ENCODE assay signal across 21 cellular contexts in the genomic region with DNA sequence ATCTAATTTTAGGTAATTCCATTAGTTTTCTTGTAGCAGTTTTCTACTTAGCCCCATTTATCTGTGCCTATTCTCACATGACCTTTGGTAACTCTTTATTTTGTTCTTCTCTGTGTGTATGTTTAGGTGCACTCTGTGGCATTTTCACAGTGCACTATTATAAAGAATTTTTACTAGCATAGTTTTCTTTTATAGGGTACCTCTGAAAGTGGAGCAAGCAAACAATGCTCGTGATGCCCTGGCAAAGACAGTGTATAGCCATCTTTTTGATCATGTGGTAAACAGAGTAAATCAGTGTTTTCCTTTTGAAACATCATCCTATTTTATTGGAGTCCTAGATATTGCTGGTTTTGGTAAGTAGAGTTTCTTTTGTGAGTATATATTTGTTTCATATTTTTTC.
DNase-seq lines count a peak whose midpoint lies in the region; ATAC-seq, FAIRE-seq and TF ChIP-seq lines count a peak whose summit lies in the region.
"Had no signal": no experiment of that assay in that cellular context is flagged by ENCODE, and none has a peak within 500 bp of the region (broad histone marks: within the 10 kb centered on the region; RNA-seq: fewer than 3 reads in every experiment).

No MANE protein-coding gene starts in this region.

- ATAC-seq in Panc1, result no peak
- ATAC-seq in left ventricle myocardium superior, result no peak
- ATAC-seq in heart left ventricle, result no peak

- BruUV-seq in Panc1 (replicated peaks; lab: Mats Ljungman, UMichigan), result no TSS peak

- peak; percentile 56 for FAIRE-seq in D721Med (lab: Jason Lieb, UNC)
- FAIRE-seq: A204.1, G401.6, GM12891 had no signal

- WGBS in prostate gland, result 21% methylated on average over 1 of the region's 1 CpG
- 90 to 97% (median 96%) methylated on average over 1 of the region's 1 CpG for WGBS in heart left ventricle, 4 donors

- H3K9me3 ChIP-seq in Panc1 (ENCODE audit: control insufficient read depth, insufficient read depth, low read depth, low read length) (no peaks in the 10 kb centered on the region), prostate gland (no peaks in the 10 kb centered on the region), heart left ventricle (no peaks in the 10 kb centered on the region)
- H3K9me3 ChIP-seq: BE2C, BLaER1 had no signal

- intact Hi-C loops in Panc1 (cut with micrococcal nuclease; ENCODE audit: unreplicated experiment) (no loop called here), prostate gland (cut with DNase I) (no loop called here), left ventricle myocardium superior (cut with micrococcal nuclease) (no loop called here), heart left ventricle (cut with DNase I) (no loop called here)

- POLR2A ChIA-PET in Panc1 (lab: Charles Lee), result no interaction called here

- peaks cover 26% of the 10 kb centered on the region for H3K4me1 ChIP-seq in Panc1 (ENCODE audit: control insufficient read depth, insufficient read depth, low read length)
- H3K4me1 ChIP-seq in prostate gland (replicated peaks), result no peaks in the 10 kb centered on the region
- no peaks in the 10 kb centered on the region for H3K4me1 ChIP-seq in heart left ventricle
- H3K4me1 ChIP-seq: BE2C, BLaER1 had no signal

- TF ChIP-seq CTCF in D721Med (IDR thresholded peaks at IDR 0.05; ENCODE audit: insufficient read depth, missing control alignments), result no peak
- no peak for TF ChIP-seq CTCF in LNCaP clone FGC (IDR thresholded peaks at IDR 0.05; ENCODE audit: control insufficient read depth, extremely low read depth, insufficient read depth)
- no peak for TF ChIP-seq CTCF in Panc1 (IDR thresholded peaks at IDR 0.05)
- TF ChIP-seq CTCF in prostate gland (IDR thresholded peaks at IDR 0.05), result no peak
- TF ChIP-seq CTCF in heart left ventricle (IDR thresholded peaks at IDR 0.05), result no peak

- DNase-seq in D721Med (ENCODE audit: insufficient read length, low spot score) (no peak), LNCaP clone FGC (ENCODE audit: low read depth) (peak; percentile 91), Panc1 (ENCODE audit: low read depth, low spot score) (no peak), prostate gland (ENCODE audit: low spot score) (peak; percentile 38), left ventricle myocardium superior (no peak), erythroblast (lab: John Stamatoyannopoulos, UW) (no peak), heart left ventricle (no peak)
- DNase-seq: 8988T; ACHN; BE2C; C1 segment of cervical spinal cord; CD4-positive, alpha-beta memory T cell; CD4-positive, CD25-positive, alpha-beta regulatory T cell; CD8-positive, alpha-beta memory T cell; COR-L47; DMS79 treated with DMSO at 0.1 percent for 48 hours; GF-D8 had no signal

- H3K4me3 ChIP-seq in LNCaP clone FGC (ENCODE audit: low read depth, low read length), result no peak overlapping the region
- no peak overlapping the region for H3K4me3 ChIP-seq in Panc1 (ENCODE audit: low read depth in 2 of 2, low read length in 2 of 2)
- no peak overlapping the region for H3K4me3 ChIP-seq in prostate gland
- H3K4me3 ChIP-seq in heart left ventricle, result no peak overlapping the region
- H3K4me3 ChIP-seq: BLaER1 had no signal

- CTCF ChIA-PET in Panc1 (lab: Charles Lee), result no interaction called here

- no peaks in the 10 kb centered on the region for H3K27me3 ChIP-seq in Panc1 (ENCODE audit: control insufficient read depth, insufficient read depth, low read length)
- no peaks in the 10 kb centered on the region for H3K27me3 ChIP-seq in prostate gland (replicated peaks; ENCODE audit: insufficient read depth)
- no peaks in the 10 kb centered on the region for H3K27me3 ChIP-seq in heart left ventricle
- H3K27me3 ChIP-seq: BLaER1 had no signal

- in situ Hi-C loops in Panc1 (cut with HindIII; ENCODE audit: low pct_unique_long_range_greater_than_20kb, low sequenced_read_pairs), result no loop called here

- H3K36me3 ChIP-seq in Panc1 (ENCODE audit: control insufficient read depth, insufficient read depth, low read length) (peaks cover 13% of the 10 kb centered on the region), prostate gland (no peaks in the 10 kb centered on the region), heart left ventricle (peaks cover 0 to 59% (median 18%) of the 10 kb centered on the region in 9 donors)
- H3K36me3 ChIP-seq: BE2C, BLaER1 had no signal

- TF ChIP-seq POLR2A in prostate gland (IDR thresholded peaks at IDR 0.05), result no peak
- no peak for TF ChIP-seq POLR2A in erythroblast (IDR thresholded peaks at IDR 0.05; ENCODE audit: low read length)
- no peak for TF ChIP-seq POLR2A in heart left ventricle (IDR thresholded peaks at IDR 0.05)

- peak overlapping the region; percentile 34; the same call in 1 of the 2 replicates for H3K27ac ChIP-seq in Panc1 (ENCODE audit: low read length)
- no peak overlapping the region for H3K27ac ChIP-seq in prostate gland
- H3K27ac ChIP-seq in heart left ventricle, result no peak overlapping the region
- H3K27ac ChIP-seq: BLaER1 had no signal

Comparison
In these comparisons a context has a peak if more than half of its experiments do, and no peak if none do; other contexts are left out.
1. DNase-seq: peak in LNCaP clone FGC (single experiment) and prostate gland (single experiment); none in D721Med (single experiment), Panc1 (single experiment), left ventricle myocardium superior (single experiment), erythroblast (0 of 2) and heart left ventricle (0 of 5).